In genomic region chr5:129951039-129951438, GRCh38 we compare ENCODE assay signal across 24 cellular contexts. TPM values are rescaled to one million over a fixed set of nuclear protein-coding genes. Genes with fewer than 3 reads are reported as not detected.
"Had no signal": no experiment of that assay in that cellular context is flagged by ENCODE, and none has a peak within 500 bp of the region (broad histone marks: within the 10 kb centered on the region; RNA-seq: fewer than 3 reads in every experiment).

No MANE protein-coding gene starts in this region.

- H2AFZ ChIP-seq: parathyroid adenoma had no signal

- H3K36me3 ChIP-seq: breast epithelium, colonic mucosa, esophagus muscularis mucosa, neutrophil, right lobe of liver, upper lobe of right lung had no signal

- DNase-seq: activated B cell treated with CpG ODN at 0.5 μM for 24 hours; activated CD4-positive, alpha-beta T cell treated with anti-CD3 and anti-CD28 coated beads for 36 hours; activated CD4-positive, alpha-beta T cell treated with anti-CD3 and anti-CD28 coated beads, Interleukin-2, amount 50 U/mL, for 4 hours; activated CD8-positive, alpha-beta memory T cell treated with anti-CD3 and anti-CD28 coated beads for 24 hours; activated CD8-positive, alpha-beta memory T cell treated with anti-CD3 and anti-CD28 coated beads, Interleukin-2, amount 50 U/mL, for 4 hours; activated naive CD4-positive, alpha-beta T cell; activated T-cell treated with anti-CD3 and anti-CD28 coated beads, Interleukin-2, amount 50 U/mL, for 24 hours; amniotic stem cell; colonic mucosa; foreskin fibroblast; left colon; midbrain; right lobe of liver; stimulated activated CD4-positive, alpha-beta T cell treated with anti-CD3 and anti-CD28 coated beads, Interleukin-4, amount 100 ng/mL, for 1 hour; stimulated activated naive CD4-positive, alpha-beta T cell; SW 1271; T-helper 17 cell; upper lobe of right lung had no signal

- H3K4me3 ChIP-seq: breast epithelium, colonic mucosa, esophagus muscularis mucosa, lung, right lobe of liver, upper lobe of right lung had no signal

- H3K27me3 ChIP-seq: breast epithelium, colonic mucosa, esophagus muscularis mucosa, neutrophil, right lobe of liver, upper lobe of right lung had no signal

- H3K79me2 ChIP-seq: parathyroid adenoma had no signal

- H3K27ac ChIP-seq: breast epithelium, colonic mucosa, esophagus muscularis mucosa, neutrophil, parathyroid adenoma, right lobe of liver, upper lobe of right lung had no signal

- H3K9me3 ChIP-seq: colonic mucosa, neutrophil, right lobe of liver, upper lobe of right lung had no signal

- H3K9ac ChIP-seq: parathyroid adenoma had no signal

- H3K4me1 ChIP-seq: breast epithelium, colonic mucosa, esophagus muscularis mucosa, parathyroid adenoma, right lobe of liver, upper lobe of right lung had no signal

RNA-seq across cellular contexts. Expression of gene CHSY3, which starts 46.8 kb away (rescaled TPM):
- total RNA-seq: activated B cell treated with CpG ODN at 0.5 μM for 24 hours; activated CD4-positive, alpha-beta T cell treated with anti-CD3 and anti-CD28 coated beads for 36 hours; activated T-helper 17 cell treated with anti-CD3 and anti-CD28 coated beads, Interleukin-2, amount 50 U/mL, for 72 hours; T-helper 17 cell had no signal
